ENCODE assay signal across 11 cellular contexts in the genomic region with DNA sequence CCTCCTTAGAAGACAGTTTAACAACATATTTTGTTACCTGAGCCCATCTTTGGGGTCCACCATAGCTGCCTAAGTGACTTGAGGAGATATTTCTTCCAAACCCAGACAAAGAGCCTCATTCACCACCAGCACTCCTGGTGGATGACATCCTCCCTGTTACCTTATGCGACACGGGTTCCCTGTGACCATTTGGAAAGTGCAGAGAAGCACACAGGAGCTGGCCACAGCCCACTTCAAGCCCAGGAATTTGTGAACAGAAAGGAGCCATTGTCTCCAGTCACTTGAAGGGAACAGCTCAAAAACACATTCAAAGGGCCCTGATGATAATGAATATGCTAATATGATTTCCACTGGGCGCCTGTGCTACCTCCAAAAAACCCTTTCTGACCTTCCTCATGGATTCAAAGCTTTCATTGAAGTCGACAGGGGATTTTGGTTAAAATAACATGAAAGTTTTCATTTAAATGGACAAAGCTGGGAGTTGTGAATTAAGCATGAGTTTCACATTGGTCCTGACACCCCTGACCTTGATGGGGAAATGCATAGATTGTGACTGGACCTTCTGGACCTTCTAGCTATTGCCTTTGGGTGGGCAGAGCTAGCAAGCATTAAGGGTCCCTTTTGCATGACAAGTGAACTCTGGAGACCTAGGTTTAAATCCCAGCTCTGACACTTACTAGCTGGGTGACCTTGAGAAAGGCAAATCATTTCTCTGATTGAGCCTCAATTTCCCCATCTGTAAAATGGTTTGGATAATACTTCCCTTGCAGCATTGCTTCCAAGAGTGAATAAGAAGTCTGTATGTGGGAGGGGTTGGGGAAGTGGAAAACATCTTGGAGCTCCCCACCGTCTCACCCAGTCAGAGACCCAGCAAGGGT.
DNase-seq lines count a peak whose midpoint lies in the region; ATAC-seq and TF ChIP-seq lines count a peak whose summit lies in the region.
"Had no signal": no experiment of that assay in that cellular context is flagged by ENCODE, and none has a peak within 500 bp of the region (broad histone marks: within the 10 kb centered on the region; RNA-seq: fewer than 3 reads in every experiment).

No MANE protein-coding gene starts in this region.

- H3K9me2 ChIP-seq in Karpas-422 (replicated peaks; ENCODE audit: insufficient read depth, low read length), result no peaks in the 10 kb centered on the region

- peaks cover 6% of the 10 kb centered on the region for H3F3A ChIP-seq in neural progenitor cell (ENCODE audit: low read depth)

- peaks cover 2% of the 10 kb centered on the region for H3K27me3 Mint-ChIP-seq in neural progenitor cell (ENCODE audit: insufficient read depth, low read depth)

- ATAC-seq in left ventricle myocardium superior (peak; percentile 12), HG02588 (IDR thresholded peaks at IDR 0.05; ENCODE audit: unreplicated experiment) (no peak), HG03460 (IDR thresholded peaks at IDR 0.05; ENCODE audit: unreplicated experiment) (no peak)

- H3K4me3 ChIP-seq in esophagus squamous epithelium (no peak overlapping the region), neural progenitor cell (no peak overlapping the region), Karpas-422 (ENCODE audit: low read length) (no peak overlapping the region)
- H3K4me3 ChIP-seq: SJCRH30, thyroid gland had no signal

- H3K27me3 ChIP-seq in esophagus squamous epithelium, result no peaks in the 10 kb centered on the region
- no peaks in the 10 kb centered on the region for H3K27me3 ChIP-seq in neural progenitor cell
- no peaks in the 10 kb centered on the region; the same call in 1 of the 2 replicates for H3K27me3 ChIP-seq in Karpas-422 (ENCODE audit: low read length)
- H3K27me3 ChIP-seq: thyroid gland had no signal

- TF ChIP-seq CTCF in esophagus squamous epithelium (IDR thresholded peaks at IDR 0.05), result no peak
- no peak for TF ChIP-seq CTCF in neural progenitor cell (IDR thresholded peaks at IDR 0.05)

- 89 to 92% methylated on average over 5 of the region's 5 CpGs for WGBS in esophagus squamous epithelium, 2 donors

- DNase-seq in left ventricle myocardium superior (no peak), cardiac septum (ENCODE audit: low spot score) (no peak), esophagus squamous epithelium (lab: John Stamatoyannopoulos, UW) (no peak), neural progenitor cell (ENCODE audit: low spot score) (peak; percentile 69), Karpas-422 (no peak), NCI-H1048 (lab: John Stamatoyannopoulos, UW) (no peak)
- DNase-seq: NCI-H2081, thyroid gland had no signal

- H3K4me2 ChIP-seq in neural progenitor cell (peak overlapping the region; percentile 53), Karpas-422 (ENCODE audit: low read depth, low read length, poor library complexity, severe bottlenecking) (no peak overlapping the region)

- peak overlapping the region; percentile 4 for H3K4me3 Mint-ChIP-seq in neural progenitor cell

- H2AFZ ChIP-seq in neural progenitor cell (replicated peaks) (peak overlapping the region; percentile 27), Karpas-422 (ENCODE audit: low read length) (no peak overlapping the region)

- H3K36me3 ChIP-seq in esophagus squamous epithelium (no peaks in the 10 kb centered on the region), neural progenitor cell (no peaks in the 10 kb centered on the region), Karpas-422 (ENCODE audit: insufficient read depth, low read length) (no peaks in the 10 kb centered on the region)
- H3K36me3 ChIP-seq: SJCRH30, thyroid gland had no signal

- H3K4me1 Mint-ChIP-seq in neural progenitor cell, result peaks cover 44% of the 10 kb centered on the region

- H4K20me1 ChIP-seq in neural progenitor cell (ENCODE audit: low read depth) (no peaks in the 10 kb centered on the region), Karpas-422 (ENCODE audit: insufficient read depth, low read depth, low read length) (no peaks in the 10 kb centered on the region)

- H3K79me2 ChIP-seq in neural progenitor cell (ENCODE audit: low read depth) (no peaks in the 10 kb centered on the region), Karpas-422 (ENCODE audit: low read length) (no peaks in the 10 kb centered on the region)

- H3K4me1 ChIP-seq in esophagus squamous epithelium (peaks cover 22 to 61% (median 43%) of the 10 kb centered on the region in 3 donors), neural progenitor cell (peaks cover 25% of the 10 kb centered on the region), Karpas-422 (ENCODE audit: low read length) (peaks cover 12% of the 10 kb centered on the region)
- H3K4me1 ChIP-seq: SJCRH30 had no signal

- H3K27ac ChIP-seq in esophagus squamous epithelium, result peak overlapping the region; percentile 42 to 80 (median 72)
- H3K27ac ChIP-seq in neural progenitor cell, result no peak overlapping the region
- H3K27ac ChIP-seq in Karpas-422 (ENCODE audit: low read length), result no peak overlapping the region
- H3K27ac ChIP-seq: SJCRH30, thyroid gland had no signal

- H3K9me3 Mint-ChIP-seq in neural progenitor cell, result no peaks in the 10 kb centered on the region

- H3K9me3 ChIP-seq in esophagus squamous epithelium, result no peaks in the 10 kb centered on the region
- no peaks in the 10 kb centered on the region for H3K9me3 ChIP-seq in neural progenitor cell (ENCODE audit: low read depth)
- H3K9me3 ChIP-seq in Karpas-422 (ENCODE audit: low read length), result no peaks in the 10 kb centered on the region
- H3K9me3 ChIP-seq: SJCRH30, thyroid gland had no signal

- no peaks in the 10 kb centered on the region for H3K36me3 Mint-ChIP-seq in neural progenitor cell

- intact Hi-C loops in left ventricle myocardium superior (cut with micrococcal nuclease), result no loop called here
- intact Hi-C loops in cardiac septum (cut with DNase I), result loop anchor here (10.0 kb wide), 1 partner anchor 323 kb away; no protein-coding TSS in a partner anchor
- intact Hi-C loops in esophagus squamous epithelium (cut with DNase I), result no loop called here

- H3K9ac ChIP-seq in neural progenitor cell (no peak overlapping the region), Karpas-422 (ENCODE audit: low read length) (no peak overlapping the region)

- H3K27ac Mint-ChIP-seq in neural progenitor cell, result peak overlapping the region; percentile 89

- TF ChIP-seq POLR2A in esophagus squamous epithelium (IDR thresholded peaks at IDR 0.05), result no peak

Comparison
In these comparisons a context has a peak if more than half of its experiments do, and no peak if none do; other contexts are left out.
1. H3K27ac ChIP-seq: peak in esophagus squamous epithelium (4 of 4); none in neural progenitor cell (single experiment) and Karpas-422 (single experiment).